ENCODE assay signal across 41 cellular contexts in genomic region chr3:165201964-165202363, GRCh38. TPM values are rescaled to one million over a fixed set of nuclear protein-coding genes. Genes with fewer than 3 reads are reported as not detected.
"Had no signal": no experiment of that assay in that cellular context is flagged by ENCODE, and none has a peak within 500 bp of the region (broad histone marks: within the 10 kb centered on the region; RNA-seq: fewer than 3 reads in every experiment).

No MANE protein-coding gene starts in this region.

- H3K36me3 ChIP-seq: adrenal gland, ascending aorta, brain microvascular endothelial cell, breast epithelium, cardiac muscle cell had no signal

- ATAC-seq: activated naive CD4-positive, alpha-beta T cell treated with anti-CD3 and anti-CD28 coated beads, Interleukin-2, amount 50 U/mL, for 72 hours; activated naive CD8-positive, alpha-beta T cell treated with anti-CD3 and anti-CD28 coated beads, Interleukin-2, amount 50 U/mL, for 24 hours; activated T-cell treated with anti-CD3 and anti-CD28 coated beads, Interleukin-2, amount 50 U/mL, for 4 hours; activated T-cell treated with anti-CD3 and anti-CD28 coated beads, Interleukin-2, amount 50 U/mL, for 72 hours; activated T-helper 17 cell treated with anti-CD3 and anti-CD28 coated beads, Interleukin-2, amount 50 U/mL, for 72 hours; body of pancreas had no signal

- H3K9me3 ChIP-seq: adrenal gland, ascending aorta, body of pancreas, breast epithelium had no signal

- H3K4me3 ChIP-seq: adrenal gland, ascending aorta, body of pancreas, breast epithelium, cardiac muscle cell had no signal

- FAIRE-seq: astrocyte, bronchial epithelial cell had no signal

- H3K36me3 Mint-ChIP-seq: activated naive CD4-positive, alpha-beta T cell treated with anti-CD3 and anti-CD28 coated beads, Interleukin-2, amount 10 ng/mL, durations not matched to agents 7 days and 5 days; activated naive CD4-positive, alpha-beta T cell treated with anti-CD3 and anti-CD28 coated beads, Interleukin-2, amount 50 U/mL, for 24 hours; activated naive CD8-positive, alpha-beta T cell; activated naive CD8-positive, alpha-beta T cell treated with anti-CD3 and anti-CD28 coated beads for 36 hours; activated naive CD8-positive, alpha-beta T cell treated with anti-CD3 and anti-CD28 coated beads, Interleukin-2, amount 10 ng/mL, durations not matched to agents 7 days and 5 days; brain had no signal

- H3K27me3 ChIP-seq: ascending aorta, body of pancreas, brain microvascular endothelial cell had no signal

- H3K27ac Mint-ChIP-seq: activated naive CD4-positive, alpha-beta T cell treated with anti-CD3 and anti-CD28 coated beads for 36 hours; activated naive CD4-positive, alpha-beta T cell treated with anti-CD3 and anti-CD28 coated beads, Interleukin-2, amount 10 ng/mL, durations not matched to agents 7 days and 5 days; activated naive CD4-positive, alpha-beta T cell treated with anti-CD3 and anti-CD28 coated beads, Interleukin-2, amount 50 U/mL, for 24 hours; activated naive CD4-positive, alpha-beta T cell treated with anti-CD3 and anti-CD28 coated beads, Interleukin-2, amount 50 U/mL, for 72 hours; activated naive CD8-positive, alpha-beta T cell; activated naive CD8-positive, alpha-beta T cell treated with anti-CD3 and anti-CD28 coated beads for 36 hours; activated naive CD8-positive, alpha-beta T cell treated with anti-CD3 and anti-CD28 coated beads, Interleukin-2, amount 10 ng/mL, durations not matched to agents 7 days and 5 days; activated naive CD8-positive, alpha-beta T cell treated with anti-CD3 and anti-CD28 coated beads, Interleukin-2, amount 50 U/mL, for 24 hours; activated T-cell treated with anti-CD3 and anti-CD28 coated beads, Interleukin-2, amount 50 U/mL, for 24 hours; activated T-cell treated with anti-CD3 and anti-CD28 coated beads, Interleukin-2, amount 50 U/mL, for 72 hours; activated T-helper 1 cell treated with anti-CD3 and anti-CD28 coated beads, Interleukin-12 subunit alpha, Interleukin-12 subunit beta, Interleukin-2, Interleukin-4 antibody, amounts not matched to agents 30 ng/mL and 10 ng/mL and 1 ng/mL, durations not matched to agents 14 hours and 24 hours and 36 hours; activated T-helper 17 cell treated with anti-CD3 and anti-CD28 coated beads, Interleukin-2, amount 50 U/mL, for 72 hours; activated T-helper 2 cell treated with anti-CD3 and anti-CD28 coated beads, Interferon-gamma antibody, Interleukin-2, Interleukin-4, amounts not matched to agents 10 μg/mL and 5 μg/mL and 100 μg/mL, durations not matched to agents 14 hours and 24 hours and 36 hours; brain had no signal

- DNase-seq: activated effector memory CD4-positive, alpha-beta T cell treated with anti-CD3 and anti-CD28 coated beads, Interleukin-2, amount 50 U/mL, for 16 hours; activated effector memory CD4-positive, alpha-beta T cell treated with Interleukin-2 at 50 U/mL for 16 hours; activated gamma-delta T cell; activated gamma-delta T cell treated with Interleukin-2 at 50 U/mL for 16 hours; activated naive CD4-positive, alpha-beta T cell; activated naive CD4-positive, alpha-beta T cell treated with anti-CD3 and anti-CD28 coated beads for 36 hours; activated naive CD4-positive, alpha-beta T cell treated with anti-CD3 and anti-CD28 coated beads, Interleukin-2, amount 10 ng/mL, durations not matched to agents 7 days and 5 days; activated naive CD4-positive, alpha-beta T cell treated with anti-CD3 and anti-CD28 coated beads, Interleukin-2, amount 50 U/mL, for 16 hours; activated naive CD4-positive, alpha-beta T cell treated with Interleukin-2 at 50 U/mL for 16 hours; activated naive CD8-positive, alpha-beta T cell treated with anti-CD3 and anti-CD28 coated beads for 36 hours; activated naive CD8-positive, alpha-beta T cell treated with anti-CD3 and anti-CD28 coated beads, Interleukin-2, amount 10 ng/mL, durations not matched to agents 7 days and 5 days; activated naive CD8-positive, alpha-beta T cell treated with anti-CD3 and anti-CD28 coated beads, Interleukin-2, amount 50 U/mL, for 24 hours; activated T-cell treated with anti-CD3 and anti-CD28 coated beads, Interleukin-2, amount 50 U/mL, for 24 hours; activated T-cell treated with anti-CD3 and anti-CD28 coated beads, Interleukin-2, amount 50 U/mL, for 4 hours; activated T-cell treated with anti-CD3 and anti-CD28 coated beads, Interleukin-2, amount 50 U/mL, for 48 hours; activated T-cell treated with anti-CD3 and anti-CD28 coated beads, Interleukin-2, amount 50 U/mL, for 72 hours; adrenal gland; amniotic stem cell; amygdala; anterior cingulate cortex; aorta; body of pancreas; brain microvascular endothelial cell; caudate nucleus; central memory CD4-positive, alpha-beta T cell; cerebellar nuclear complex had no signal

- H3K4me1 ChIP-seq: breast epithelium had no signal

- H3K4me3 Mint-ChIP-seq: activated naive CD4-positive, alpha-beta T cell treated with anti-CD3 and anti-CD28 coated beads for 36 hours; activated naive CD4-positive, alpha-beta T cell treated with anti-CD3 and anti-CD28 coated beads, Interleukin-2, amount 10 ng/mL, durations not matched to agents 7 days and 5 days; activated naive CD4-positive, alpha-beta T cell treated with anti-CD3 and anti-CD28 coated beads, Interleukin-2, amount 50 U/mL, for 24 hours; activated naive CD8-positive, alpha-beta T cell; activated naive CD8-positive, alpha-beta T cell treated with anti-CD3 and anti-CD28 coated beads for 36 hours; activated naive CD8-positive, alpha-beta T cell treated with anti-CD3 and anti-CD28 coated beads, Interleukin-2, amount 10 ng/mL, durations not matched to agents 7 days and 5 days; activated naive CD8-positive, alpha-beta T cell treated with anti-CD3 and anti-CD28 coated beads, Interleukin-2, amount 50 U/mL, for 24 hours; activated T-cell treated with anti-CD3 and anti-CD28 coated beads, Interleukin-2, amount 50 U/mL, for 24 hours; activated T-cell treated with anti-CD3 and anti-CD28 coated beads, Interleukin-2, amount 50 U/mL, for 4 hours; activated T-cell treated with anti-CD3 and anti-CD28 coated beads, Interleukin-2, amount 50 U/mL, for 72 hours; activated T-helper 1 cell treated with anti-CD3 and anti-CD28 coated beads, Interleukin-12 subunit alpha, Interleukin-12 subunit beta, Interleukin-2, Interleukin-4 antibody, amounts not matched to agents 30 ng/mL and 10 ng/mL and 1 ng/mL, durations not matched to agents 14 hours and 24 hours and 36 hours; activated T-helper 17 cell treated with anti-CD3 and anti-CD28 coated beads, Interleukin-2, amount 50 U/mL, for 72 hours; brain; central memory CD8-positive, alpha-beta T cell had no signal

- H3K27ac ChIP-seq: adrenal gland, ascending aorta, body of pancreas, brain microvascular endothelial cell, breast epithelium, cardiac muscle cell had no signal

RNA-seq across cellular contexts. Expression of gene SLITRK3, which starts 5.8 kb away (rescaled TPM):
- total RNA-seq: activated naive CD4-positive, alpha-beta T cell treated with anti-CD3 and anti-CD28 coated beads for 36 hours; activated naive CD4-positive, alpha-beta T cell treated with anti-CD3 and anti-CD28 coated beads, Interleukin-2, amount 50 U/mL, for 72 hours; activated naive CD8-positive, alpha-beta T cell treated with anti-CD3 and anti-CD28 coated beads for 36 hours; activated naive CD8-positive, alpha-beta T cell treated with anti-CD3 and anti-CD28 coated beads, Interleukin-2, amount 10 ng/mL, durations not matched to agents 7 days and 5 days; activated T-cell treated with anti-CD3 and anti-CD28 coated beads, Interleukin-2, amount 50 U/mL, for 4 hours; activated T-cell treated with anti-CD3 and anti-CD28 coated beads, Interleukin-2, amount 50 U/mL, for 72 hours; activated T-helper 1 cell treated with anti-CD3 and anti-CD28 coated beads, Interleukin-12 subunit alpha, Interleukin-12 subunit beta, Interleukin-2, Interleukin-4 antibody, amounts not matched to agents 30 ng/mL and 10 ng/mL and 1 ng/mL, durations not matched to agents 14 hours and 24 hours and 36 hours; activated T-helper 17 cell treated with anti-CD3 and anti-CD28 coated beads, Interleukin-2, amount 50 U/mL, for 72 hours; activated T-helper 2 cell treated with anti-CD3 and anti-CD28 coated beads, Interferon-gamma antibody, Interleukin-2, Interleukin-4, amounts not matched to agents 10 μg/mL and 5 μg/mL and 100 μg/mL, durations not matched to agents 14 hours and 24 hours and 36 hours; ascending aorta; body of pancreas; cardiac septum; chondrocyte had no signal
- polyA plus RNA-seq: cardiac muscle cell had no signal
